Comparison of ENCODE assay signal across 1 cellular context in genomic region chr2:45494275-45494977, GRCh38.
TF ChIP-seq lines count a peak whose summit lies in the region.

No MANE protein-coding gene starts in this region.

TF ChIP-seq in H1, 55 proteins besides CTCF, POLR2A, EP300 and RAD21:
- no peak for TF ChIP-seq CHD7 (IDR thresholded peaks at IDR 0.05; ENCODE audit: insufficient replicate concordance, low read length)
- no peak for TF ChIP-seq KDM5A (IDR thresholded peaks at IDR 0.05; ENCODE audit: low read length)
- TF ChIP-seq TAF7 (optimal IDR thresholded peaks at IDR 0.05; ENCODE audit: borderline replicate concordance, low read depth, low read length): no peak
- TF ChIP-seq CBX8 (IDR thresholded peaks at IDR 0.05; ENCODE audit: borderline replicate concordance, low read depth, low read length): no peak
- no peak for TF ChIP-seq MAX (IDR thresholded peaks at IDR 0.05)
- no peak for TF ChIP-seq TCF12 (IDR thresholded peaks at IDR 0.05; ENCODE audit: low read depth, low read length)
- TF ChIP-seq SIX5 (IDR thresholded peaks at IDR 0.05; ENCODE audit: low read depth, low read length): no peak
- TF ChIP-seq JUND (IDR thresholded peaks at IDR 0.05; ENCODE audit: low read length): no peak
- no peak for TF ChIP-seq MAFK (IDR thresholded peaks at IDR 0.05; ENCODE audit: low read depth, low read length)
- TF ChIP-seq SP4 (IDR thresholded peaks at IDR 0.05; ENCODE audit: low read length): no peak
- TF ChIP-seq POU5F1 (IDR thresholded peaks at IDR 0.05; ENCODE audit: low read depth, low read length): no peak
- TF ChIP-seq TEAD4 (IDR thresholded peaks at IDR 0.05; ENCODE audit: low read depth, low read length): no peak
- TF ChIP-seq BCL11A (IDR thresholded peaks at IDR 0.05; ENCODE audit: low read depth in 2 of 2, low read length in 2 of 2): no peak
- TF ChIP-seq CHD1 (IDR thresholded peaks at IDR 0.05; ENCODE audit: low read depth, low read length): no peak
- no peak for TF ChIP-seq ZNF274 (IDR thresholded peaks at IDR 0.05; ENCODE audit: borderline replicate concordance, extremely low read depth, low read length)
- no peak for TF ChIP-seq NRF1 (IDR thresholded peaks at IDR 0.05; ENCODE audit: low read depth, low read length)
- no peak for TF ChIP-seq SIRT6 (IDR thresholded peaks at IDR 0.05; ENCODE audit: low read length)
- TF ChIP-seq GTF2F1 (IDR thresholded peaks at IDR 0.05; ENCODE audit: borderline replicate concordance, low read depth, low read length): no peak
- TF ChIP-seq ASH2L (IDR thresholded peaks at IDR 0.05; ENCODE audit: low read length): no peak
- no peak for TF ChIP-seq CEBPB (IDR thresholded peaks at IDR 0.05; ENCODE audit: low read depth, low read length)
TF ChIP-seq in H1: peak in this region for 0.
